ENCODE assay signal across 14 cellular contexts in the genomic region with DNA sequence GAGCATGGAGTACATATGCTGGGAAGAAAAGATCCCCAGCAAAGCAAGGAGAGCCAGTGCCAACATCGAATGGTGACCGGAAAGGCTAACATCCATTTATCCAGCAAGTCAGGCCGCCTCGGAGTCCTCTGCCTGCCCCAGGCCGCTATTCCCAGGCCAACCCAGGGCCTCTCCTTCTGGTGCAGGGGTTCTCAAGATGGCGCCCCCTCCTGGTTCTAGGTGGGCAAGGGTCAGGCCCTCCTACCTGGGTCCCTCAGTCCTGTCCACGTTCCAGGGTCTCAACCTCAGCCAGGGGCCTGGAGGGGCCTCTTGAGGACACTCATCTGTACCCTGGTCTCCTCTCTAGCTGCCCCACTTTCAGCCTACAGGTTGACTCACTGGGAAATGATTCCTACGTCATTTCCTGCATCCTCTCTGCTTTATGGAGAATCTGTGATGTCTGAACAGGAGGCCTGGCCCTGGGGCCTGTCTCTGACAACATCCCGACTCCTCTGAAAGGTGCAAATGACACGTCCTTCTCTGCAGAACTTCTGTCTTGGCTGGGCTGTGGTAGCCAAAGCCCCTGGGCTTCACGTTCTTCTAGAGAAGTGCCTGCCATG.
DNase-seq lines count a peak whose midpoint lies in the region; ATAC-seq and TF ChIP-seq lines count a peak whose summit lies in the region.
"Had no signal": no experiment of that assay in that cellular context is flagged by ENCODE, and none has a peak within 500 bp of the region (broad histone marks: within the 10 kb centered on the region; RNA-seq: fewer than 3 reads in every experiment).

No MANE protein-coding gene starts in this region.

- H3K4me1 ChIP-seq in A673 (ENCODE audit: insufficient read depth, low read length, poor library complexity, severe bottlenecking) = no peaks in the 10 kb centered on the region

- CTCF ChIA-PET in A673 (lab: Charles Lee) = no interaction called here

- BruUV-seq in A673 (replicated peaks; lab: Mats Ljungman, UMichigan) = no TSS peak

- TF ChIP-seq POLR2A in lower leg skin (IDR thresholded peaks at IDR 0.05) = no peak

- H3K9me3 ChIP-seq in A673 (ENCODE audit: low read depth, low read length, poor library complexity, severe bottlenecking) = no peaks in the 10 kb centered on the region
- H3K9me3 ChIP-seq: right atrium auricular region had no signal

- ATAC-seq in GM18519 (IDR thresholded peaks at IDR 0.05; ENCODE audit: low FRiP score, unreplicated experiment) (no peak), HG02981 (IDR thresholded peaks at IDR 0.05; ENCODE audit: unreplicated experiment) (no peak)
- ATAC-seq: naive thymus-derived CD4-positive, alpha-beta T cell had no signal

- H3K27me3 ChIP-seq in A673 (replicated peaks; ENCODE audit: insufficient read depth, low read depth, low read length, poor library complexity) = no peaks in the 10 kb centered on the region
- H3K27me3 ChIP-seq: right atrium auricular region had no signal

- no peaks in the 10 kb centered on the region for H3K36me3 ChIP-seq in A673 (ENCODE audit: insufficient read depth, low read length, poor library complexity, severe bottlenecking)
- H3K36me3 ChIP-seq: right atrium auricular region had no signal

- intact Hi-C loops in A673 (cut with micrococcal nuclease; ENCODE audit: unreplicated experiment) (no loop called here), lower leg skin (cut with DNase I; ENCODE audit: low total_unique reads) (no loop called here)

- 93 to 97% methylated on average over 11 of the region's 11 CpGs for WGBS in lower leg skin, 2 donors

- H3K27ac ChIP-seq in A673 (ENCODE audit: low read depth, low read length, poor library complexity, severe bottlenecking) = no peak overlapping the region
- H3K27ac ChIP-seq: right atrium auricular region had no signal

- peak; percentile 34; the same call in 1 of the 2 replicates for TF ChIP-seq CTCF in A673 (conservative IDR thresholded peaks at IDR 0.05; ENCODE audit: low read depth, low read length)
- peak; percentile 26 for TF ChIP-seq CTCF in GM12864 (IDR thresholded peaks at IDR 0.05; ENCODE audit: low read depth, low read length, missing control alignments)
- TF ChIP-seq CTCF in fibroblast of pulmonary artery (IDR thresholded peaks at IDR 0.05; ENCODE audit: low read length, missing control alignments) = no peak
- TF ChIP-seq CTCF in lower leg skin (IDR thresholded peaks at IDR 0.05) = no peak

- no peak for DNase-seq in A673 (ENCODE audit: low spot score)
- no peak for DNase-seq in GM12864 (ENCODE audit: low read depth)
- DNase-seq in OCI-M1 (lab: John Stamatoyannopoulos, UW) = peak; percentile 21
- DNase-seq in fibroblast of pulmonary artery (ENCODE audit: low read depth) = peak; percentile 33
- no peak for DNase-seq in C1 segment of cervical spinal cord (lab: John Stamatoyannopoulos, UW)
- DNase-seq in lower leg skin (ENCODE audit: low spot score in 2 of 2) = no peak
- DNase-seq: CD4-positive, alpha-beta memory T cell; naive thymus-derived CD4-positive, alpha-beta T cell; NCI-H1092 treated with DMSO at 0.1 percent for 48 hours; stimulated activated naive CD4-positive, alpha-beta T cell treated with Interleukin-2 at 50 U/mL for 16 hours; T-helper 9 cell had no signal

- POLR2A ChIA-PET in A673 (lab: Charles Lee; ENCODE audit: low non-redundant PET) = no interaction called here

- H3K4me3 ChIP-seq in A673 (ENCODE audit: low read depth, low read length, poor library complexity, severe bottlenecking) (no peak overlapping the region), GM12864 (ENCODE audit: low read depth, low read length) (no peak overlapping the region), fibroblast of pulmonary artery (replicated peaks; ENCODE audit: low read depth, low read length) (no peak overlapping the region), lower leg skin (ENCODE audit: low read depth, poor library complexity, severe bottlenecking) (no peak overlapping the region)
- H3K4me3 ChIP-seq: right atrium auricular region had no signal

Comparison
In these comparisons a context has a peak if more than half of its experiments do, and no peak if none do; other contexts are left out.
1. DNase-seq: peak in OCI-M1 (single experiment) and fibroblast of pulmonary artery (single experiment); none in A673 (single experiment), GM12864 (single experiment), C1 segment of cervical spinal cord (0 of 14) and lower leg skin (0 of 2).
2. CTCF ChIP-seq: peak in A673 (single experiment) and GM12864 (single experiment); none in fibroblast of pulmonary artery (single experiment) and lower leg skin (0 of 3).